Comparison of ENCODE assay signal across 10 cellular contexts in the genomic region with DNA sequence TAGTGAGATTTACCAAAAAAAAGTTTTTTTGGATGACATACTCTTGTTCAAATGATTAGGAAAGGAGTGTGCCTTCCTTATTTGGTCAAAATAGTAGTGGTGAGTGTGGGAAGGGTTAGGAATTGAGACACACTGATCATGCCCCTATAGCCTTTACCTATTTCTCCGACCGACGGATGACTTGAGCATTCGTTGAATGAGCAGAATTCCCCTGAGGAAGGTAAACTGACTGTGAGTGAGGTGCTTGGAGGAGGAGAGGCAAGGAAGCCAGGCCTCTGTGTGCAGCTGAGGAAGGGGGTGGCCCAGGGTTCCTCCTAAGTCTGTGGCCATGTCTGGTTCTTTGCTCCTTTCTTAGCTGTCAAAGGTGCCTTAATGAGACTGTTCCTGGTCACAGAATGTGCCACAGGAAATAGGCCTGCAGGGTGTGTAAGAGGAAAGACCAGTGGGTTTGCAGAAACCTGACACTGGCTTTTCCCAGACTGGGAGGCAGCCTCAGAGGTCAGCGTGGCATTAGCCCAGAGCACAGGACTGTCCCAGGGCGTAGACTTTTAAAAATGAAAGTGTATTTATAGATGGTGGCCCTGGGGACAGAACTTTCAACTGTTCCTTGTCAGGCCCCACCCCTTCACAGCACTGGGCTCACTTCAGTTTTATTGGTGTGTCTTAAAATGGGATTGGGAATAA.
DNase-seq lines count a peak whose midpoint lies in the region; ATAC-seq, FAIRE-seq and TF ChIP-seq lines count a peak whose summit lies in the region.
"Had no signal": no experiment of that assay in that cellular context is flagged by ENCODE, and none has a peak within 500 bp of the region (broad histone marks: within the 10 kb centered on the region; RNA-seq: fewer than 3 reads in every experiment).

No MANE protein-coding gene starts in this region.

- no TSS peak for BruUV-seq in HepG2 (replicated peaks; lab: Mats Ljungman, UMichigan)

- H3K27me3 ChIP-seq in HepG2 (ENCODE audit: control insufficient read depth in 1 of 2, insufficient read depth in 2 of 2, low read length in 2 of 2), result no peaks in the 10 kb centered on the region
- H3K27me3 ChIP-seq in right lobe of liver, result no peaks in the 10 kb centered on the region
- no peaks in the 10 kb centered on the region for H3K27me3 ChIP-seq in breast epithelium
- H3K27me3 ChIP-seq in mucosa of rectum (ENCODE audit: control insufficient read depth in 2 of 2, insufficient read depth in 2 of 2, low read length in 2 of 2), result no peaks in the 10 kb centered on the region

- H3K36me3 ChIP-seq in HepG2 (replicated peaks in 1 of 2; ENCODE audit: control insufficient read depth in 1 of 2, insufficient read depth in 2 of 2, low read length in 2 of 2), result no peaks in the 10 kb centered on the region
- H3K36me3 ChIP-seq in right lobe of liver, result no peaks in the 10 kb centered on the region
- no peaks in the 10 kb centered on the region for H3K36me3 ChIP-seq in breast epithelium
- no peaks in the 10 kb centered on the region for H3K36me3 ChIP-seq in mucosa of rectum (ENCODE audit: control insufficient read depth in 2 of 2, insufficient read depth in 2 of 2, low read length in 2 of 2)

- H3K9me3 ChIP-seq in HepG2 (ENCODE audit: low read length) (no peaks in the 10 kb centered on the region), right lobe of liver (no peaks in the 10 kb centered on the region), breast epithelium (no peaks in the 10 kb centered on the region), mucosa of rectum (ENCODE audit: control insufficient read depth in 2 of 2, low read length in 2 of 2) (no peaks in the 10 kb centered on the region)

- no peak overlapping the region for H2AFZ ChIP-seq in HepG2 (ENCODE audit: low read length)

- in situ Hi-C loops in HepG2 (cut with HindIII; ENCODE audit: extremely low pct_ligation_motif_present, low pct_unique_long_range_greater_than_20kb), result no loop called here

- no peaks in the 10 kb centered on the region for H4K20me1 ChIP-seq in HepG2 (ENCODE audit: insufficient read depth, low read length)

- intact Hi-C loops in HepG2 (cut with micrococcal nuclease; ENCODE audit: unreplicated experiment), result loop anchor here (2.0 kb wide), 1 partner anchor 82 kb away; a partner anchor contains a TSS
- intact Hi-C loops in right lobe of liver (cut with DNase I), result no loop called here
- intact Hi-C loops in breast epithelium (cut with DNase I; ENCODE audit: low total_unique reads), result no loop called here

- CTCF ChIA-PET in HepG2 (lab: Yijun Ruan, JAX; ENCODE audit: low intra/inter-chr PET ratio, low total read pairs), result no interaction called here

- peak; percentile 54 for DNase-seq in HepG2 (ENCODE audit: low spot score)
- no peak for DNase-seq in right lobe of liver
- peak; percentile 27 to 66 for DNase-seq in breast epithelium (ENCODE audit: low spot score in 2 of 2)
- DNase-seq in effector CD4-positive, alpha-beta T cell, result no peak
- DNase-seq in NCI-H1105 treated with DMSO at 0.1 percent for 48 hours (lab: John Stamatoyannopoulos, UW), result no peak
- no peak for DNase-seq in H54 (ENCODE audit: insufficient read length, low spot score)
- DNase-seq: ACHN; effector memory CD8-positive, alpha-beta T cell had no signal

- peak overlapping the region; percentile 52 for H3K4me2 ChIP-seq in HepG2 (ENCODE audit: low read depth, low read length)

- TF ChIP-seq EP300 in HepG2 (IDR thresholded peaks at IDR 0.05; ENCODE audit: low read depth in 2 of 2, low read length in 2 of 2), result no peak
- no peak for TF ChIP-seq EP300 in HepG2 (CRISPR knock-in tag; IDR thresholded peaks at IDR 0.05; ENCODE audit: borderline replicate concordance)

- H3K4me3 ChIP-seq in HepG2 (replicated peaks in 1 of 3; ENCODE audit: insufficient read depth in 1 of 3, low read depth in 2 of 3, low read length in 3 of 3) (no peak overlapping the region), right lobe of liver (no peak overlapping the region), breast epithelium (no peak overlapping the region), mucosa of rectum (ENCODE audit: low read length in 2 of 2) (no peak overlapping the region)

- POLR2A ChIA-PET in HepG2 (lab: Yijun Ruan, JAX), result interaction anchor here (0.6 kb wide), 1 partner anchor 61 kb away, joined by 3 read pairs; no protein-coding TSS in a partner anchor

- TF ChIP-seq CTCF in HepG2 (CRISPR knock-in tag; IDR thresholded peaks at IDR 0.05) (0 out of 2 replicates have a peak, but pooled peaks have one; percentile 16), right lobe of liver (IDR thresholded peaks at IDR 0.05) (no peak), breast epithelium (IDR thresholded peaks at IDR 0.05) (no peak)

- FAIRE-seq in HepG2 (lab: Jason Lieb, UNC) (peak; percentile 56), H54 (lab: Jason Lieb, UNC) (no peak)

- TF ChIP-seq POLR2A in HepG2 (IDR thresholded peaks at IDR 0.05; ENCODE audit: insufficient read depth in 1 of 2, low read depth in 2 of 2, low read length in 2 of 2) (no peak), right lobe of liver (IDR thresholded peaks at IDR 0.05) (no peak), breast epithelium (IDR thresholded peaks at IDR 0.05) (no peak), H54 (IDR thresholded peaks at IDR 0.05; ENCODE audit: low read depth, low read length) (no peak)

- H3K9ac ChIP-seq in HepG2 (ENCODE audit: insufficient read depth, low read depth, low read length) (no peak overlapping the region), mucosa of rectum (ENCODE audit: low read depth in 1 of 2, low read length in 2 of 2) (no peak overlapping the region)

- H3K27ac ChIP-seq in HepG2 (ENCODE audit: extremely low read length, insufficient read depth, low read length) (peak overlapping the region; percentile 25), right lobe of liver (no peak overlapping the region), breast epithelium (peak overlapping the region; percentile 54 to 56), mucosa of rectum (ENCODE audit: low read depth in 2 of 2, low read length in 2 of 2) (peak overlapping the region; percentile 24 to 25)

- H3K79me2 ChIP-seq in HepG2 (ENCODE audit: insufficient read depth, low read length), result no peaks in the 10 kb centered on the region

- no peak for TF ChIP-seq RAD21 in HepG2 (CRISPR knock-in tag; IDR thresholded peaks at IDR 0.05)

- H3K4me1 ChIP-seq in HepG2 (ENCODE audit: insufficient read depth, low read length) (peaks cover 31% of the 10 kb centered on the region), right lobe of liver (no peaks in the 10 kb centered on the region), breast epithelium (no peaks in the 10 kb centered on the region), mucosa of rectum (ENCODE audit: control insufficient read depth in 2 of 2, insufficient read depth in 2 of 2, low read length in 2 of 2) (peaks cover 4 to 10% of the 10 kb centered on the region in 2 donors)

- peak; percentile 95 for ATAC-seq in HepG2
- ATAC-seq in right lobe of liver, result no peak
- ATAC-seq in HG03432 (IDR thresholded peaks at IDR 0.05; ENCODE audit: unreplicated experiment), result no peak
- ATAC-seq: effector memory CD8-positive, alpha-beta T cell had no signal

- WGBS in HepG2 (ENCODE audit: low lambda C conversion rate), result 70% methylated on average over 6 of the region's 6 CpGs
- WGBS in right lobe of liver (ENCODE audit: insufficient coverage, low coverage, low lambda C conversion rate, missing lambda C conversion rate), result 75% methylated on average over 6 of the region's 6 CpGs

TF ChIP-seq in HepG2, 621 proteins besides CTCF, POLR2A, EP300 and RAD21:
- TF ChIP-seq ZNF331 (CRISPR knock-in tag; IDR thresholded peaks at IDR 0.05), result 0 out of 2 replicates have a peak, but pooled peaks have one; percentile 17
- peak; percentile 77; the same call in 1 of the 2 replicates for TF ChIP-seq SIX1 (CRISPR knock-in tag; IDR thresholded peaks at IDR 0.05; ENCODE audit: borderline replicate concordance)
- TF ChIP-seq SAP130 (CRISPR knock-in tag; IDR thresholded peaks at IDR 0.05; ENCODE audit: low read depth), result 0 out of 2 replicates have a peak, but pooled peaks have one; percentile 9
- TF ChIP-seq SIX4 (CRISPR knock-in tag; IDR thresholded peaks at IDR 0.05), result peak; percentile 74; the same call in 1 of the 2 replicates
- TF ChIP-seq KLF6 (CRISPR knock-in tag; IDR thresholded peaks at IDR 0.05), result no peak

Comparison
In these comparisons a context has a peak if more than half of its experiments do, and no peak if none do; other contexts are left out.
1. DNase-seq: peak in HepG2 (single experiment) and breast epithelium (2 of 2); none in right lobe of liver (0 of 3), effector CD4-positive, alpha-beta T cell (single experiment), NCI-H1105 treated with DMSO at 0.1 percent for 48 hours (single experiment) and H54 (single experiment).
2. H3K27ac ChIP-seq: peak in HepG2 (single experiment), breast epithelium (2 of 2) and mucosa of rectum (2 of 2); none in right lobe of liver (0 of 3).